8 cellular contexts compared by ENCODE assay signal in genomic region chr11:66868726-66869291, GRCh38. TPM values are rescaled to one million over a fixed set of nuclear protein-coding genes. Genes with fewer than 3 reads are reported as not detected.
A peak's percentile ranks its signal among the peaks of the same experiment; 100 is the strongest.
DNase-seq lines count a peak whose midpoint lies in the region; ATAC-seq and TF ChIP-seq lines count a peak whose summit lies in the region.

No MANE protein-coding gene starts in this region.

- no peaks in the 10 kb centered on the region for H3K27me3 ChIP-seq in CD8-positive, alpha-beta memory T cell (ENCODE audit: insufficient read depth, low read length, poor library complexity, severe bottlenecking)

- no peak overlapping the region for H3K27ac Mint-ChIP-seq in CD8-positive, alpha-beta memory T cell
- H3K27ac Mint-ChIP-seq in activated CD8-positive, alpha-beta T cell treated with anti-CD3 and anti-CD28 coated beads, Interleukin-2, amount 10 ng/mL, durations not matched to agents 7 days and 5 days = peak overlapping the region; percentile 73
- H3K27ac Mint-ChIP-seq in glutamatergic neuron (ENCODE audit: unreplicated experiment) = no peak overlapping the region

- H3K9me3 ChIP-seq in CD8-positive, alpha-beta memory T cell (ENCODE audit: low read length) = no peaks in the 10 kb centered on the region

- H3K4me1 ChIP-seq in CD8-positive, alpha-beta memory T cell (ENCODE audit: insufficient read depth, low read length) = peaks cover 9% of the 10 kb centered on the region

- POLR2A ChIA-PET in CD8-positive, alpha-beta memory T cell (lab: Charles Lee) = no interaction called here
- POLR2A ChIA-PET in activated CD8-positive, alpha-beta T cell treated with anti-CD3 and anti-CD28 coated beads, Interleukin-2, amount 10 ng/mL, durations not matched to agents 7 days and 5 days (lab: Charles Lee) = no interaction called here

- H3K4me3 Mint-ChIP-seq in CD8-positive, alpha-beta memory T cell = peak overlapping the region in 1 of 7 donors; percentile 51
- no peak overlapping the region for H3K4me3 Mint-ChIP-seq in activated CD8-positive, alpha-beta T cell treated with anti-CD3 and anti-CD28 coated beads, Interleukin-2, amount 10 ng/mL, durations not matched to agents 7 days and 5 days
- H3K4me3 Mint-ChIP-seq in glutamatergic neuron (ENCODE audit: unreplicated experiment) = no peak overlapping the region

- H3K4me1 Mint-ChIP-seq in CD8-positive, alpha-beta memory T cell = peaks cover 6 to 16% (median 6%) of the 10 kb centered on the region in 3 donors
- peaks cover 14% of the 10 kb centered on the region for H3K4me1 Mint-ChIP-seq in activated CD8-positive, alpha-beta T cell treated with anti-CD3 and anti-CD28 coated beads, Interleukin-2, amount 10 ng/mL, durations not matched to agents 7 days and 5 days (ENCODE audit: low read depth)
- H3K4me1 Mint-ChIP-seq in glutamatergic neuron (ENCODE audit: low read depth, unreplicated experiment) = peaks cover 5% of the 10 kb centered on the region

- TF ChIP-seq CTCF in glutamatergic neuron (IDR thresholded peaks at IDR 0.05; ENCODE audit: partially characterized antibody, unreplicated experiment) = peak; percentile 42

- ATAC-seq in GM21528 (IDR thresholded peaks at IDR 0.05; ENCODE audit: low FRiP score, unreplicated experiment) = peak; percentile 60
- ATAC-seq in activated CD8-positive, alpha-beta T cell treated with anti-CD3 and anti-CD28 coated beads, Interleukin-2, amount 10 ng/mL, durations not matched to agents 7 days and 5 days = peak; percentile 99

- H3K36me3 Mint-ChIP-seq in CD8-positive, alpha-beta memory T cell = no peaks in the 10 kb centered on the region
- H3K36me3 Mint-ChIP-seq in activated CD8-positive, alpha-beta T cell treated with anti-CD3 and anti-CD28 coated beads, Interleukin-2, amount 10 ng/mL, durations not matched to agents 7 days and 5 days (ENCODE audit: low read depth) = no peaks in the 10 kb centered on the region
- peaks cover 3% of the 10 kb centered on the region for H3K36me3 Mint-ChIP-seq in glutamatergic neuron (ENCODE audit: unreplicated experiment)

- H3K27ac ChIP-seq in CD8-positive, alpha-beta memory T cell (ENCODE audit: low read depth, low read length) = no peak overlapping the region

- CTCF ChIA-PET in CD8-positive, alpha-beta memory T cell (lab: Charles Lee) = interaction anchor here (1.2 kb wide), 1 partner anchor 13 kb away, joined by 3 read pairs; no protein-coding TSS in a partner anchor
- CTCF ChIA-PET in activated CD8-positive, alpha-beta T cell treated with anti-CD3 and anti-CD28 coated beads, Interleukin-2, amount 10 ng/mL, durations not matched to agents 7 days and 5 days (lab: Charles Lee) = interaction anchor here (1.0 kb wide), 2 partner anchors 125 to 173 kb away, joined by 3 read pairs; no protein-coding TSS in a partner anchor

- H3K4me3 ChIP-seq in CD8-positive, alpha-beta memory T cell (ENCODE audit: low read length) = no peak overlapping the region

- peak; percentile 60 to 86 (median 64) for DNase-seq in CD8-positive, alpha-beta memory T cell
- DNase-seq in NCI-H1048 (lab: John Stamatoyannopoulos, UW) (peak; percentile 7), glutamatergic neuron (peak; percentile 73), C1 segment of cervical spinal cord (lab: John Stamatoyannopoulos, UW) (no peak), SKM-1 treated with dmso at 0.1 percent for 144 hours (lab: John Stamatoyannopoulos, UW; ENCODE audit: unreplicated experiment) (no peak)
- peak; percentile 90 for DNase-seq in activated CD8-positive, alpha-beta T cell treated with anti-CD3 and anti-CD28 coated beads, Interleukin-2, amount 10 ng/mL, durations not matched to agents 7 days and 5 days
- DNase-seq in stimulated activated CD4-positive, alpha-beta T cell treated with anti-CD3 and anti-CD28 coated beads, Interleukin-4, amount 100 ng/mL, for 4 hours = peak; percentile 75 to 81

- H3K9me3 Mint-ChIP-seq in CD8-positive, alpha-beta memory T cell = no peaks in the 10 kb centered on the region
- no peaks in the 10 kb centered on the region for H3K9me3 Mint-ChIP-seq in activated CD8-positive, alpha-beta T cell treated with anti-CD3 and anti-CD28 coated beads, Interleukin-2, amount 10 ng/mL, durations not matched to agents 7 days and 5 days (ENCODE audit: insufficient read depth)
- peaks cover 4% of the 10 kb centered on the region for H3K9me3 Mint-ChIP-seq in glutamatergic neuron (ENCODE audit: unreplicated experiment)

- no peaks in the 10 kb centered on the region for H3K36me3 ChIP-seq in CD8-positive, alpha-beta memory T cell (ENCODE audit: insufficient read depth, low read length)

- no peaks in the 10 kb centered on the region for H3K27me3 Mint-ChIP-seq in CD8-positive, alpha-beta memory T cell
- H3K27me3 Mint-ChIP-seq in activated CD8-positive, alpha-beta T cell treated with anti-CD3 and anti-CD28 coated beads, Interleukin-2, amount 10 ng/mL, durations not matched to agents 7 days and 5 days (ENCODE audit: low read depth) = no peaks in the 10 kb centered on the region
- H3K27me3 Mint-ChIP-seq in glutamatergic neuron (ENCODE audit: unreplicated experiment) = peaks cover 4% of the 10 kb centered on the region

RNA-seq across cellular contexts. Expression of gene LRFN4, which starts 11.9 kb away (rescaled TPM):
- 10 to 100 TPM; 35.5 to 42.8 TPM for total RNA-seq in CD8-positive, alpha-beta memory T cell
- 2.2 TPM for polyA plus RNA-seq in CD8-positive, alpha-beta memory T cell
- 10 to 100 TPM; 24.6 to 28.3 TPM for total RNA-seq in activated CD8-positive, alpha-beta T cell treated with anti-CD3 and anti-CD28 coated beads, Interleukin-2, amount 10 ng/mL, durations not matched to agents 7 days and 5 days
- total RNA-seq in glutamatergic neuron (ENCODE audit: unreplicated experiment) = 67.1 TPM

RNA-seq across cellular contexts. Expression of gene RCE1, which starts 25.6 kb away (rescaled TPM):
- 10 to 100 TPM; 34.1 to 41.2 TPM for total RNA-seq in CD8-positive, alpha-beta memory T cell
- 32.8 TPM for polyA plus RNA-seq in CD8-positive, alpha-beta memory T cell
- 10 to 100 TPM; 23.1 to 27.3 TPM for total RNA-seq in activated CD8-positive, alpha-beta T cell treated with anti-CD3 and anti-CD28 coated beads, Interleukin-2, amount 10 ng/mL, durations not matched to agents 7 days and 5 days
- 30.6 TPM for total RNA-seq in glutamatergic neuron (ENCODE audit: unreplicated experiment)

Comparison
In these comparisons a context has a peak if more than half of its experiments do, and no peak if none do; other contexts are left out.
1. DNase-seq: peak in CD8-positive, alpha-beta memory T cell (5 of 5), NCI-H1048 (single experiment), activated CD8-positive, alpha-beta T cell treated with anti-CD3 and anti-CD28 coated beads, Interleukin-2, amount 10 ng/mL, durations not matched to agents 7 days and 5 days (single experiment), glutamatergic neuron (single experiment) and stimulated activated CD4-positive, alpha-beta T cell treated with anti-CD3 and anti-CD28 coated beads, Interleukin-4, amount 100 ng/mL, for 4 hours (2 of 2); none in C1 segment of cervical spinal cord (0 of 14) and SKM-1 treated with dmso at 0.1 percent for 144 hours (single experiment).